ENCODE assay signal across 1 cellular context in genomic region chr19:49877020-49877878, GRCh38.
TF ChIP-seq lines count a peak whose summit lies in the region.

Gene AKT1S1 (minus strand): TSS chr19:49877355. CDS start chr19:49873295, 4,060 bp downstream.
Gene TBC1D17 (plus strand): TSS chr19:49877702. CDS start chr19:49877724, 22 bp downstream.

TF ChIP-seq in K562, 482 proteins besides CTCF, POLR2A, EP300 and RAD21 (continued from another document):
- TF ChIP-seq MXD1 (CRISPR knock-in tag; IDR thresholded peaks at IDR 0.05; ENCODE audit: borderline replicate concordance, poor library complexity, severe bottlenecking) (peak; percentile 57), HNRNPLL (IDR thresholded peaks at IDR 0.05; ENCODE audit: low read depth, low read length, poor library complexity, severe bottlenecking) (peak; percentile 91), FOXP4 (CRISPR knock-in tag; IDR thresholded peaks at IDR 0.05; ENCODE audit: borderline replicate concordance) (peak; percentile 68; the same call in 1 of the 2 replicates), ZSCAN32 (CRISPR knock-in tag; IDR thresholded peaks at IDR 0.05) (0 out of 2 replicates have a peak, but pooled peaks have one; percentile 14), SREBF2 (CRISPR knock-in tag; IDR thresholded peaks at IDR 0.05) (no peak), ATF7 (IDR thresholded peaks at IDR 0.05) (peak; percentile 100), ZNF766 (CRISPR knock-in tag; conservative IDR thresholded peaks at IDR 0.05) (no peak), WHSC1 (IDR thresholded peaks at IDR 0.05; ENCODE audit: low read length) (no peak), ZBTB43 (CRISPR knock-in tag; IDR thresholded peaks at IDR 0.05) (peak; percentile 74; the same call in 1 of the 2 replicates), HNRNPL (IDR thresholded peaks at IDR 0.05; ENCODE audit: low read depth, low read length) (no peak), GABPB2 (CRISPR knock-in tag; conservative IDR thresholded peaks at IDR 0.05) (no peak), SMARCB1 (IDR thresholded peaks at IDR 0.05; ENCODE audit: insufficient read length, low read depth) (no peak), ETV1 (tag; conservative IDR thresholded peaks at IDR 0.05; ENCODE audit: low read depth) (peak; percentile 99), RUNX1 (IDR thresholded peaks at IDR 0.05; ENCODE audit: low read depth) (0 out of 2 replicates have a peak, but pooled peaks have one; percentile 44), ZNF280B (CRISPR knock-in tag; IDR thresholded peaks at IDR 0.05) (no peak), ZBTB7A (IDR thresholded peaks at IDR 0.05; ENCODE audit: borderline replicate concordance, control insufficient read depth, low read depth, low read length) (no peak; the same call in 1 of the 2 replicates), FOXA3 (CRISPR knock-in tag; conservative IDR thresholded peaks at IDR 0.05 in 1 of 2, IDR thresholded peaks at IDR 0.05 in 1 of 2) (peak in 1 of 2 experiments; percentile 96; a peak in 3 of 4 replicates), FOXM1 (IDR thresholded peaks at IDR 0.05; ENCODE audit: low read depth) (no peak), FOXM1 (CRISPR knock-in tag; IDR thresholded peaks at IDR 0.05; ENCODE audit: low read depth) (no peak)
- TF ChIP-seq, protein P1, sequence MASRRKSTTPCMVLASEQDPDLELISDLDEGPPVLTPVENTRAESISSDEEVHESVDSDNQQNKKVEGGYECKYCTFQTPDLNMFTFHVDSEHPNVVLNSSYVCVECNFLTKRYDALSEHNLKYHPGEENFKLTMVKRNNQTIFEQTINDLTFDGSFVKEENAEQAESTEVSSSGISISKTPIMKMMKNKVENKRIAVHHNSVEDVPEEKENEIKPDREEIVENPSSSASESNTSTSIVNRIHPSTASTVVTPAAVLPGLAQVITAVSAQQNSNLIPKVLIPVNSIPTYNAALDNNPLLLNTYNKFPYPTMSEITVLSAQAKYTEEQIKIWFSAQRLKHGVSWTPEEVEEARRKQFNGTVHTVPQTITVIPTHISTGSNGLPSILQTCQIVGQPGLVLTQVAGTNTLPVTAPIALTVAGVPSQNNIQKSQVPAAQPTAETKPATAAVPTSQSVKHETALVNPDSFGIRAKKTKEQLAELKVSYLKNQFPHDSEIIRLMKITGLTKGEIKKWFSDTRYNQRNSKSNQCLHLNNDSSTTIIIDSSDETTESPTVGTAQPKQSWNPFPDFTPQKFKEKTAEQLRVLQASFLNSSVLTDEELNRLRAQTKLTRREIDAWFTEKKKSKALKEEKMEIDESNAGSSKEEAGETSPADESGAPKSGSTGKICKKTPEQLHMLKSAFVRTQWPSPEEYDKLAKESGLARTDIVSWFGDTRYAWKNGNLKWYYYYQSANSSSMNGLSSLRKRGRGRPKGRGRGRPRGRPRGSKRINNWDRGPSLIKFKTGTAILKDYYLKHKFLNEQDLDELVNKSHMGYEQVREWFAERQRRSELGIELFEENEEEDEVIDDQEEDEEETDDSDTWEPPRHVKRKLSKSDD (conservative IDR thresholded peaks at IDR 0.05; ENCODE audit: low read length), result peak; percentile 91
- TF ChIP-seq, protein P2, sequence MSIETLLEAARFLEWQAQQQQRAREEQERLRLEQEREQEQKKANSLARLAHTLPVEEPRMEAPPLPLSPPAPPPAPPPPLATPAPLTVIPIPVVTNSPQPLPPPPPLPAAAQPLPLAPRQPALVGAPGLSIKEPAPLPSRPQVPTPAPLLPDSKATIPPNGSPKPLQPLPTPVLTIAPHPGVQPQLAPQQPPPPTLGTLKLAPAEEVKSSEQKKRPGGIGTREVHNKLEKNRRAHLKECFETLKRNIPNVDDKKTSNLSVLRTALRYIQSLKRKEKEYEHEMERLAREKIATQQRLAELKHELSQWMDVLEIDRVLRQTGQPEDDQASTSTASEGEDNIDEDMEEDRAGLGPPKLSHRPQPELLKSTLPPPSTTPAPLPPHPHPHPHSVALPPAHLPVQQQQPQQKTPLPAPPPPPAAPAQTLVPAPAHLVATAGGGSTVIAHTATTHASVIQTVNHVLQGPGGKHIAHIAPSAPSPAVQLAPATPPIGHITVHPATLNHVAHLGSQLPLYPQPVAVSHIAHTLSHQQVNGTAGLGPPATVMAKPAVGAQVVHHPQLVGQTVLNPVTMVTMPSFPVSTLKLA (conservative IDR thresholded peaks at IDR 0.05), result peak; percentile 100
